14 cellular contexts compared by ENCODE assay signal in genomic region chr2:187654535-187654934, GRCh38.
DNase-seq lines count a peak whose midpoint lies in the region; ATAC-seq lines count a peak whose summit lies in the region.
"Had no signal": no experiment of that assay in that cellular context is flagged by ENCODE, and none has a peak within 500 bp of the region (broad histone marks: within the 10 kb centered on the region; RNA-seq: fewer than 3 reads in every experiment).

No MANE protein-coding gene starts in this region.

- ATAC-seq in stimulated activated naive CD8-positive, alpha-beta T cell treated with anti-CD3 and anti-CD28 coated beads, Interleukin-15, Interleukin-2, amounts not matched to agents 100 U/mL and 50 U/mL, for 24 hours = no peak
- ATAC-seq: naive thymus-derived CD8-positive, alpha-beta T cell had no signal

- intact Hi-C loops in activated T-helper 2 cell treated with anti-CD3 and anti-CD28 coated beads, Interferon-gamma antibody, Interleukin-2, Interleukin-4, amounts not matched to agents 10 μg/mL and 5 μg/mL and 100 μg/mL, durations not matched to agents 14 hours and 24 hours and 36 hours (cut with micrococcal nuclease) = no loop called here

- H3K27ac Mint-ChIP-seq in activated T-helper 2 cell treated with anti-CD3 and anti-CD28 coated beads, Interferon-gamma antibody, Interleukin-2, Interleukin-4, amounts not matched to agents 10 μg/mL and 5 μg/mL and 100 μg/mL, durations not matched to agents 14 hours and 24 hours and 36 hours = no peak overlapping the region
- H3K27ac Mint-ChIP-seq: naive thymus-derived CD8-positive, alpha-beta T cell had no signal

- DNase-seq in COR-L47 (lab: John Stamatoyannopoulos, UW) (peak; percentile 94), NCI-H2171 (lab: John Stamatoyannopoulos, UW) (peak; percentile 45), UCSD-AML1 (lab: John Stamatoyannopoulos, UW; ENCODE audit: unreplicated experiment) (peak; percentile 4), occipital lobe (lab: John Stamatoyannopoulos, UW) (no peak), T-helper 9 cell (no peak)
- DNase-seq in activated T-helper 2 cell treated with anti-CD3 and anti-CD28 coated beads, Interferon-gamma antibody, Interleukin-2, Interleukin-4, amounts not matched to agents 10 μg/mL and 5 μg/mL and 100 μg/mL, durations not matched to agents 14 hours and 24 hours and 36 hours (ENCODE audit: low spot score) = no peak
- no peak for DNase-seq in stimulated activated naive CD8-positive, alpha-beta T cell treated with anti-CD3 and anti-CD28 coated beads, Interleukin-15, Interleukin-2, amounts not matched to agents 100 U/mL and 50 U/mL, for 24 hours
- DNase-seq: activated CD4-positive, alpha-beta T cell treated with anti-CD3 and anti-CD28 coated beads for 1 hour; left cardiac atrium; naive thymus-derived CD8-positive, alpha-beta T cell; retina; stimulated activated CD4-positive, alpha-beta T cell treated with anti-CD3 and anti-CD28 coated beads, Interleukin-2, amount 100 ng/mL, for 24 hours; uterus had no signal

- H3K27me3 Mint-ChIP-seq in activated T-helper 2 cell treated with anti-CD3 and anti-CD28 coated beads, Interferon-gamma antibody, Interleukin-2, Interleukin-4, amounts not matched to agents 10 μg/mL and 5 μg/mL and 100 μg/mL, durations not matched to agents 14 hours and 24 hours and 36 hours (ENCODE audit: low read depth) = no peaks in the 10 kb centered on the region

- H3K4me1 ChIP-seq in HUES6 (ENCODE audit: control insufficient read depth, insufficient read depth, low read length) = peaks cover 35% of the 10 kb centered on the region
- H3K4me1 ChIP-seq: uterus had no signal

- peak overlapping the region; percentile 24; the same call in 1 of the 2 replicates for H3K27ac ChIP-seq in HUES6 (ENCODE audit: low read depth, low read length)
- H3K27ac ChIP-seq: uterus had no signal

- H3K9me3 Mint-ChIP-seq in activated T-helper 2 cell treated with anti-CD3 and anti-CD28 coated beads, Interferon-gamma antibody, Interleukin-2, Interleukin-4, amounts not matched to agents 10 μg/mL and 5 μg/mL and 100 μg/mL, durations not matched to agents 14 hours and 24 hours and 36 hours = no peaks in the 10 kb centered on the region
- H3K9me3 Mint-ChIP-seq: naive thymus-derived CD8-positive, alpha-beta T cell had no signal

- H3K27me3 ChIP-seq in HUES6 (ENCODE audit: control insufficient read depth, insufficient read depth, low read length) = no peaks in the 10 kb centered on the region
- H3K27me3 ChIP-seq: uterus had no signal

- no peaks in the 10 kb centered on the region for H3K4me1 Mint-ChIP-seq in activated T-helper 2 cell treated with anti-CD3 and anti-CD28 coated beads, Interferon-gamma antibody, Interleukin-2, Interleukin-4, amounts not matched to agents 10 μg/mL and 5 μg/mL and 100 μg/mL, durations not matched to agents 14 hours and 24 hours and 36 hours (ENCODE audit: low read depth)
- H3K4me1 Mint-ChIP-seq: naive thymus-derived CD8-positive, alpha-beta T cell had no signal

- no peaks in the 10 kb centered on the region for H3K36me3 Mint-ChIP-seq in activated T-helper 2 cell treated with anti-CD3 and anti-CD28 coated beads, Interferon-gamma antibody, Interleukin-2, Interleukin-4, amounts not matched to agents 10 μg/mL and 5 μg/mL and 100 μg/mL, durations not matched to agents 14 hours and 24 hours and 36 hours (ENCODE audit: low read depth)
- H3K36me3 Mint-ChIP-seq: naive thymus-derived CD8-positive, alpha-beta T cell had no signal

- no peaks in the 10 kb centered on the region for H3K9me3 ChIP-seq in HUES6 (ENCODE audit: control insufficient read depth, insufficient read depth, low read depth, low read length)
- H3K9me3 ChIP-seq: uterus had no signal

- peaks cover 19% of the 10 kb centered on the region for H3K36me3 ChIP-seq in HUES6 (ENCODE audit: control insufficient read depth, insufficient read depth, low read length)
- H3K36me3 ChIP-seq: uterus had no signal

- H3K4me3 ChIP-seq in HUES6 (ENCODE audit: low read depth, low read length) = peak overlapping the region; percentile 14
- H3K4me3 ChIP-seq: uterus had no signal

- H3K4me3 Mint-ChIP-seq in activated T-helper 2 cell treated with anti-CD3 and anti-CD28 coated beads, Interferon-gamma antibody, Interleukin-2, Interleukin-4, amounts not matched to agents 10 μg/mL and 5 μg/mL and 100 μg/mL, durations not matched to agents 14 hours and 24 hours and 36 hours (ENCODE audit: low read depth) = no peak overlapping the region
- H3K4me3 Mint-ChIP-seq: naive thymus-derived CD8-positive, alpha-beta T cell had no signal

- peak overlapping the region; percentile 9 for H3K9ac ChIP-seq in HUES6 (ENCODE audit: low read length)

Comparison
In these comparisons a context has a peak if more than half of its experiments do, and no peak if none do; other contexts are left out.
1. DNase-seq: peak in COR-L47 (single experiment), NCI-H2171 (single experiment) and UCSD-AML1 (single experiment); none in activated T-helper 2 cell treated with anti-CD3 and anti-CD28 coated beads, Interferon-gamma antibody, Interleukin-2, Interleukin-4, amounts not matched to agents 10 μg/mL and 5 μg/mL and 100 μg/mL, durations not matched to agents 14 hours and 24 hours and 36 hours (single experiment), stimulated activated naive CD8-positive, alpha-beta T cell treated with anti-CD3 and anti-CD28 coated beads, Interleukin-15, Interleukin-2, amounts not matched to agents 100 U/mL and 50 U/mL, for 24 hours (single experiment), occipital lobe (single experiment) and T-helper 9 cell (single experiment).